In the genomic region with DNA sequence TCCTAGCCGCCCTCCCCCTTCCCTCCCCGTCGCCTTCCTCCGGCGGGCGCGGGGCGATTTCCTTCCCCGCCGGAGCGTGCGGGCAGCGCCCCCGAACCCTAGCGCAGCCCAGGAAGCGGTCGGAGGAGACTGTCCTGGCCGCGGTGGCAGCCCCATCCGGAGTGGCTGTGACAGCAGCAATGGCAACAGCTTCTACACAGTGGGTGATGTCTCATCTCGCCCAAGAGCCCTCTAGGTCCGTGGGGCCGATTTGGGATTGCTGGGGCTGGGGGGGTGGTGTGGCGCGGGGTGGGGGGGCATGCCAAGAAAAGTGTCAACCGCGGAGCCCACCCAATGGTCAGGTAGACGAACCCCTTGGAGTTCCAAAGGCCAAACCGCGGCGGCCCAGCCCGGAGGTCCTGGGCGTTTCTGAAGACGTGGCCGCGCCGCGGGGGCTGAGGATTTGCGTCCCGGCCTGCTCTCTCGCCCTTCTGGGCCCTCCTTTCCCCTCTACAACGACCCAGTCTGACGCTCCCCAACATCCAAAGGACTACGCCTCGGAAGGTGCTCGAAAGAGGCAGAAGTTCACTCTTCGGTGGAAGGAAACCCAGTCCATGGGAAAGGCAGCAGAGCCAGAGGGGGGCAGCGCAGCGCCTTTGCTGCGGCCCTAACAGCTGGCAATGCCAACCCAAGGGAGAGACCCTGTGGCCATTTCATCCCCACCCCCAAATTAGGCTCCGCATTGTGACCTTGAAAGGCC, we compare ENCODE assay signal across 8 cellular contexts. TPM values are rescaled to one million over a fixed set of nuclear protein-coding genes. Genes with fewer than 3 reads are reported as not detected.
DNase-seq lines count a peak whose midpoint lies in the region; ATAC-seq and TF ChIP-seq lines count a peak whose summit lies in the region.

No MANE protein-coding gene starts in this region.

- H3K36me3 ChIP-seq in kidney epithelial cell (ENCODE audit: control insufficient read depth, insufficient read depth, low read length), result no peaks in the 10 kb centered on the region
- no peaks in the 10 kb centered on the region for H3K36me3 ChIP-seq in tibial artery

- H3K27ac ChIP-seq in tibial artery, result peak overlapping the region; percentile 62 to 64

- in situ Hi-C loops in astrocyte of the spinal cord (cut with HindIII; ENCODE audit: low sequenced_read_pairs), result no loop called here

- ATAC-seq in omental fat pad (ENCODE audit: low FRiP score), result no peak
- ATAC-seq in GM18858 (IDR thresholded peaks at IDR 0.05; ENCODE audit: unreplicated experiment), result no peak

- TF ChIP-seq CTCF in astrocyte of the spinal cord (IDR thresholded peaks at IDR 0.05; ENCODE audit: low read depth, low read length) (peak; percentile 32), kidney epithelial cell (IDR thresholded peaks at IDR 0.05; ENCODE audit: insufficient read depth, low read length, poor library complexity, severe bottlenecking) (no peak), tibial artery (IDR thresholded peaks at IDR 0.05) (no peak), omental fat pad (IDR thresholded peaks at IDR 0.05) (no peak)

- peaks cover 0 to 25% (median 17%) of the 10 kb centered on the region in 4 donors for H3K4me1 ChIP-seq in tibial artery

- intact Hi-C loops in tibial artery (cut with DNase I; ENCODE audit: low total_unique reads), result no loop called here

- H3K27me3 ChIP-seq in kidney epithelial cell (ENCODE audit: control insufficient read depth, insufficient read depth, low read length), result peaks cover 56% of the 10 kb centered on the region
- peaks cover 0 to 39% of the 10 kb centered on the region in 2 donors for H3K27me3 ChIP-seq in tibial artery

- H3K4me3 ChIP-seq in astrocyte of the spinal cord (ENCODE audit: low read depth, low read length) (peak overlapping the region; percentile 98), kidney epithelial cell (ENCODE audit: low read depth, low read length) (peak overlapping the region; percentile 31), tibial artery (peak overlapping the region; percentile 63 to 66)

- DNase-seq in NCI-H345 (lab: John Stamatoyannopoulos, UW), result peak; percentile 30
- DNase-seq in NCI-H345 treated with DMSO at 0.1 percent for 48 hours (lab: John Stamatoyannopoulos, UW; ENCODE audit: unreplicated experiment), result no peak
- DNase-seq in astrocyte of the spinal cord (ENCODE audit: low read depth, low spot score), result peak; percentile 53
- no peak for DNase-seq in kidney epithelial cell (ENCODE audit: low read depth)
- DNase-seq in tibial artery, result no peak
- DNase-seq in A172 (ENCODE audit: low spot score), result no peak
- DNase-seq in omental fat pad (ENCODE audit: low spot score), result no peak

- H3K9me3 ChIP-seq in tibial artery, result no peaks in the 10 kb centered on the region

RNA-seq across cellular contexts. Expression of gene TWIST1, which starts 0.6 kb away (rescaled TPM):
- 1.6 and 6.3 TPM in 2 replicates for total RNA-seq in kidney epithelial cell
- total RNA-seq in A172 (2014; rRNA removed; shearing (Covaris generic)), result 15.6 and 20.9 TPM in 2 replicates
- total RNA-seq in omental fat pad, result 10 to 100 TPM in 2 of 4 donors, 1 to 10 TPM in 2; 5.4 to 14.8 (median 9.9) TPM

RNA-seq across cellular contexts. Expression of gene FERD3L, which starts 27.2 kb away (rescaled TPM):
- total RNA-seq in kidney epithelial cell (not detected in 2 replicates), omental fat pad (not detected)
- total RNA-seq in A172 (2014; rRNA removed; shearing (Covaris generic)), result not detected in 2 replicates

Comparison
In these comparisons a context has a peak if more than half of its experiments do, and no peak if none do; other contexts are left out.
1. DNase-seq: peak in NCI-H345 (single experiment) and astrocyte of the spinal cord (single experiment); none in NCI-H345 treated with DMSO at 0.1 percent for 48 hours (single experiment), kidney epithelial cell (single experiment), tibial artery (0 of 2), A172 (single experiment) and omental fat pad (single experiment).
2. H3K4me3 ChIP-seq: peak in every context shown above with its lines; median percentile 98 in astrocyte of the spinal cord; 64 in tibial artery; 31 in kidney epithelial cell.